Comparison of ENCODE assay signal across 19 cellular contexts in genomic region chr2:85235281-85235680, GRCh38.
DNase-seq lines count a peak whose midpoint lies in the region; ATAC-seq, FAIRE-seq and TF ChIP-seq lines count a peak whose summit lies in the region.
"Had no signal": no experiment of that assay in that cellular context is flagged by ENCODE, and none has a peak within 500 bp of the region (broad histone marks: within the 10 kb centered on the region; RNA-seq: fewer than 3 reads in every experiment).

No MANE protein-coding gene starts in this region.

- no peak overlapping the region for H3K4me3 Mint-ChIP-seq in nephron progenitor cell
- H3K4me3 Mint-ChIP-seq in stimulated activated effector memory CD8-positive, alpha-beta T cell treated with anti-CD3 and anti-CD28 coated beads, Interleukin-12 subunit alpha, Interleukin-12 subunit beta, amount 100 ng/mL, for 72 hours: no peak overlapping the region
- H3K4me3 Mint-ChIP-seq: CD14-positive monocyte, HFFc6 had no signal

- peaks cover 3 to 21% of the 10 kb centered on the region in 2 experiments for H4K20me1 ChIP-seq in H1 (replicated peaks in 1 of 2; ENCODE audit: control insufficient read depth in 1 of 2, insufficient read depth in 2 of 2, low read length in 2 of 2)

- no peak overlapping the region for H2AFZ ChIP-seq in H1 (ENCODE audit: low read length)

- peaks cover 22% of the 10 kb centered on the region for H3K36me3 Mint-ChIP-seq in nephron progenitor cell (ENCODE audit: low read depth)
- H3K36me3 Mint-ChIP-seq in stimulated activated effector memory CD8-positive, alpha-beta T cell treated with anti-CD3 and anti-CD28 coated beads, Interleukin-12 subunit alpha, Interleukin-12 subunit beta, amount 100 ng/mL, for 72 hours: no peaks in the 10 kb centered on the region
- H3K36me3 Mint-ChIP-seq: CD14-positive monocyte had no signal

- CTCF ChIA-PET in H1 (lab: Charles Lee; ENCODE audit: partially characterized antibody): interaction anchor here (0.7 to 5.4 kb wide), 13 partner anchors 11 to 168 kb away, joined by 3 to 30 read pairs (median 3); no protein-coding TSS in a partner anchor

- H3K23me2 ChIP-seq in H1 (ENCODE audit: low read depth, low read length): peaks cover 5% of the 10 kb centered on the region; the same call in 1 of the 2 replicates

- no peaks in the 10 kb centered on the region; a peak in 1 of 8 replicates for H3K36me3 ChIP-seq in H1 (ENCODE audit: control insufficient read depth in 2 of 4, insufficient read depth in 4 of 4, low read length in 3 of 4)

- H2AK5ac ChIP-seq in H1 (ENCODE audit: low read depth, low read length): no peak overlapping the region

- no peak overlapping the region for H3K23ac ChIP-seq in H1 (ENCODE audit: insufficient read length)

- H3K4ac ChIP-seq in H1 (replicated peaks; ENCODE audit: insufficient read length, low read depth, low read length): no peak overlapping the region

- intact Hi-C loops in cardiac septum (cut with DNase I) (no loop called here), Right ventricle myocardium inferior (cut with DNase I) (no loop called here)

- peaks cover 86% of the 10 kb centered on the region for H3K4me1 Mint-ChIP-seq in nephron progenitor cell
- no peaks in the 10 kb centered on the region for H3K4me1 Mint-ChIP-seq in stimulated activated effector memory CD8-positive, alpha-beta T cell treated with anti-CD3 and anti-CD28 coated beads, Interleukin-12 subunit alpha, Interleukin-12 subunit beta, amount 100 ng/mL, for 72 hours
- H3K4me1 Mint-ChIP-seq: CD14-positive monocyte had no signal

- no peaks in the 10 kb centered on the region for H3K9me3 Mint-ChIP-seq in nephron progenitor cell
- H3K9me3 Mint-ChIP-seq in stimulated activated effector memory CD8-positive, alpha-beta T cell treated with anti-CD3 and anti-CD28 coated beads, Interleukin-12 subunit alpha, Interleukin-12 subunit beta, amount 100 ng/mL, for 72 hours: no peaks in the 10 kb centered on the region
- H3K9me3 Mint-ChIP-seq: HFFc6 had no signal

- no peak overlapping the region for H2BK15ac ChIP-seq in H1 (ENCODE audit: low read length)

- peak overlapping the region; percentile 18 for H4K91ac ChIP-seq in H1 (replicated peaks; ENCODE audit: insufficient read length, low read length)

- H2BK5ac ChIP-seq in H1 (ENCODE audit: low read depth, low read length): peak overlapping the region; percentile 76

- H4K8ac ChIP-seq in H1 (ENCODE audit: extremely low read depth, insufficient read depth, low read length): no peak overlapping the region

- no peak for TF ChIP-seq EP300 in H1 (IDR thresholded peaks at IDR 0.05; ENCODE audit: borderline replicate concordance in 1 of 2, low read depth in 2 of 2, low read length in 2 of 2)

- peak; percentile 12 for DNase-seq in cardiac septum (ENCODE audit: low spot score)
- DNase-seq in Right ventricle myocardium inferior (ENCODE audit: missing footprints): no peak
- DNase-seq in H1 (ENCODE audit: low read depth in 1 of 2, low spot score in 2 of 2): no peak
- no peak for DNase-seq in nephron progenitor cell
- DNase-seq in cerebellar cortex (ENCODE audit: low spot score): no peak
- DNase-seq in stimulated activated effector memory CD8-positive, alpha-beta T cell treated with anti-CD3 and anti-CD28 coated beads, Interleukin-12 subunit alpha, Interleukin-12 subunit beta, amount 100 ng/mL, for 72 hours (ENCODE audit: low spot score in 2 of 2): no peak
- DNase-seq in NCI-H345 (lab: John Stamatoyannopoulos, UW): no peak
- DNase-seq: Caco-2, HFFc6, NCI-H226, NCI-H526 treated with DMSO at 0.1 percent for 48 hours, RPMI8226, SJCRH30 had no signal

- no peak overlapping the region; a peak in 1 of 8 replicates for H3K4me3 ChIP-seq in H1 (ENCODE audit: extremely low read depth in 1 of 4, insufficient read depth in 2 of 4, low read depth in 3 of 4, low read length in 4 of 4)
- H3K4me3 ChIP-seq: A549, SJCRH30 had no signal

- no peak overlapping the region; a peak in 1 of 4 replicates for H3K4me2 ChIP-seq in H1 (ENCODE audit: insufficient read depth in 1 of 2, low read depth in 2 of 2, low read length in 2 of 2)
- H3K4me2 ChIP-seq: A549, KMS-11 had no signal

- H3K18ac ChIP-seq in H1 (ENCODE audit: extremely low read depth, low read length): no peak overlapping the region; the same call in 1 of the 2 replicates

- no peak for ATAC-seq in Right ventricle myocardium inferior
- no peak for ATAC-seq in stimulated activated effector memory CD8-positive, alpha-beta T cell treated with anti-CD3 and anti-CD28 coated beads, Interleukin-12 subunit alpha, Interleukin-12 subunit beta, amount 100 ng/mL, for 72 hours
- ATAC-seq: A549 had no signal

- H3K79me1 ChIP-seq in H1 (ENCODE audit: low read depth, low read length): peaks cover 15% of the 10 kb centered on the region

- no peak for TF ChIP-seq RAD21 in H1 (IDR thresholded peaks at IDR 0.05 in 1 of 2, conservative IDR thresholded peaks at IDR 0.05 in 1 of 2; ENCODE audit: low read depth in 2 of 2, low read length in 2 of 2)

- H2BK20ac ChIP-seq in H1 (ENCODE audit: low read length): peak overlapping the region; percentile 62; the same call in 1 of the 2 replicates

- H3K9me3 ChIP-seq in H1 (ENCODE audit: insufficient read depth in 2 of 2, low read depth in 1 of 2, low read length in 1 of 2): no peaks in the 10 kb centered on the region
- H3K9me3 ChIP-seq: A549, Caco-2, SJCRH30 had no signal

- POLR2A ChIA-PET in H1 (lab: Charles Lee; ENCODE audit: partially characterized antibody): interaction anchor here (0.5 to 1.3 kb wide), 9 partner anchors 9 to 233 kb away, joined by 3 to 7 read pairs (median 3); partner anchors contain the start of gene TCF7L1

- H3K27me3 ChIP-seq in H1 (replicated peaks in 1 of 4; ENCODE audit: control insufficient read depth in 3 of 4, extremely low read depth in 1 of 4, insufficient read depth in 3 of 4, low read length in 3 of 4): no peaks in the 10 kb centered on the region
- H3K27me3 ChIP-seq: SJCRH30 had no signal

- H4K5ac ChIP-seq in H1 (ENCODE audit: insufficient read length, low read depth, low read length): no peak overlapping the region

- FAIRE-seq in H1 (lab: Jason Lieb, UNC): no peak
- FAIRE-seq: A549, G401.6, GM12892 had no signal

- peaks cover 0 to 77% of the 10 kb centered on the region in 2 experiments; a peak in 3 of 4 replicates for H3K79me2 ChIP-seq in H1 (ENCODE audit: control insufficient read depth in 1 of 2, insufficient read depth in 2 of 2, low read length in 2 of 2)

- 79% methylated on average over 5 of the region's 5 CpGs; no CpG with 5 or more reads in 1 of the 2 experiments for WGBS in H1 (ENCODE audit: extremely low coverage in 1 of 2, insufficient coverage in 1 of 2, insufficient read length in 1 of 2, insufficient replicate concordance in 2 of 2, low coverage in 1 of 2, low lambda C conversion rate in 2 of 2, missing lambda C conversion rate in 1 of 2), 2 experiments

- H3K27ac Mint-ChIP-seq in nephron progenitor cell: peak overlapping the region; percentile 59
- H3K27ac Mint-ChIP-seq in stimulated activated effector memory CD8-positive, alpha-beta T cell treated with anti-CD3 and anti-CD28 coated beads, Interleukin-12 subunit alpha, Interleukin-12 subunit beta, amount 100 ng/mL, for 72 hours: no peak overlapping the region
- H3K27ac Mint-ChIP-seq: CD14-positive monocyte, HFFc6 had no signal

- H2BK12ac ChIP-seq in H1 (ENCODE audit: low read depth, low read length): peak overlapping the region; percentile 88; the same call in 1 of the 2 replicates

- H3K27ac ChIP-seq in H1 (ENCODE audit: low read depth, low read length): peak overlapping the region; percentile 43
- H3K27ac ChIP-seq: A549, HL-60, KMS-11, SJCRH30 had no signal

- no peak overlapping the region for H3K56ac ChIP-seq in H1 (replicated peaks; ENCODE audit: insufficient read length, low read depth, low read length)

- H2BK120ac ChIP-seq in H1 (replicated peaks; ENCODE audit: low read depth, low read length): peak overlapping the region; percentile 22

- H3K9ac ChIP-seq in H1 (replicated peaks in 1 of 4; ENCODE audit: extremely low read depth in 1 of 4, low read depth in 3 of 4, low read length in 3 of 4): 0 out of 7 replicates have a peak overlapping the region, but pooled peaks of 1 of the 4 experiments have one; percentile 13
- H3K9ac ChIP-seq: KMS-11 had no signal

- H3K14ac ChIP-seq in H1 (ENCODE audit: insufficient read length): no peak overlapping the region

- peaks cover 42 to 68% (median 50%) of the 10 kb centered on the region in 4 experiments for H3K4me1 ChIP-seq in H1 (replicated peaks in 1 of 4; ENCODE audit: control insufficient read depth in 3 of 4, insufficient read depth in 4 of 4, low read length in 3 of 4)
- H3K4me1 ChIP-seq: A549, SJCRH30 had no signal

- TF ChIP-seq POLR2A in H1 (IDR thresholded peaks at IDR 0.05; ENCODE audit: control extremely low read depth in 1 of 2, low read depth in 2 of 2, low read length in 2 of 2): no peak; a peak in 1 of 3 replicates

- no peaks in the 10 kb centered on the region for H3K27me3 Mint-ChIP-seq in nephron progenitor cell (ENCODE audit: low read depth, poor library complexity)

- TF ChIP-seq CTCF in H1 (IDR thresholded peaks at IDR 0.05; ENCODE audit: control extremely low read depth in 1 of 3, insufficient read depth in 1 of 3, low read depth in 1 of 3, low read length in 3 of 3) (no peak), nephron progenitor cell (IDR thresholded peaks at IDR 0.05) (no peak)

TF ChIP-seq in H1, 55 proteins besides CTCF, POLR2A, EP300 and RAD21 (continues in another document):
- TF ChIP-seq SIX5 (IDR thresholded peaks at IDR 0.05; ENCODE audit: low read depth, low read length) (no peak), USF2 (IDR thresholded peaks at IDR 0.05; ENCODE audit: low read length) (no peak), RXRA (IDR thresholded peaks at IDR 0.05; ENCODE audit: insufficient read depth, low read depth, low read length) (no peak), JUN (IDR thresholded peaks at IDR 0.05; ENCODE audit: low read depth, low read length) (no peak), SP2 (IDR thresholded peaks at IDR 0.05; ENCODE audit: low read length) (no peak), NANOG (IDR thresholded peaks at IDR 0.05; ENCODE audit: insufficient read depth, low read depth, low read length, poor library complexity, severe bottlenecking) (no peak), TCF12 (IDR thresholded peaks at IDR 0.05; ENCODE audit: low read depth, low read length) (no peak), ZNF274 (IDR thresholded peaks at IDR 0.05; ENCODE audit: borderline replicate concordance, extremely low read depth, low read length) (no peak)
